8 cellular contexts compared by ENCODE assay signal in the genomic region with DNA sequence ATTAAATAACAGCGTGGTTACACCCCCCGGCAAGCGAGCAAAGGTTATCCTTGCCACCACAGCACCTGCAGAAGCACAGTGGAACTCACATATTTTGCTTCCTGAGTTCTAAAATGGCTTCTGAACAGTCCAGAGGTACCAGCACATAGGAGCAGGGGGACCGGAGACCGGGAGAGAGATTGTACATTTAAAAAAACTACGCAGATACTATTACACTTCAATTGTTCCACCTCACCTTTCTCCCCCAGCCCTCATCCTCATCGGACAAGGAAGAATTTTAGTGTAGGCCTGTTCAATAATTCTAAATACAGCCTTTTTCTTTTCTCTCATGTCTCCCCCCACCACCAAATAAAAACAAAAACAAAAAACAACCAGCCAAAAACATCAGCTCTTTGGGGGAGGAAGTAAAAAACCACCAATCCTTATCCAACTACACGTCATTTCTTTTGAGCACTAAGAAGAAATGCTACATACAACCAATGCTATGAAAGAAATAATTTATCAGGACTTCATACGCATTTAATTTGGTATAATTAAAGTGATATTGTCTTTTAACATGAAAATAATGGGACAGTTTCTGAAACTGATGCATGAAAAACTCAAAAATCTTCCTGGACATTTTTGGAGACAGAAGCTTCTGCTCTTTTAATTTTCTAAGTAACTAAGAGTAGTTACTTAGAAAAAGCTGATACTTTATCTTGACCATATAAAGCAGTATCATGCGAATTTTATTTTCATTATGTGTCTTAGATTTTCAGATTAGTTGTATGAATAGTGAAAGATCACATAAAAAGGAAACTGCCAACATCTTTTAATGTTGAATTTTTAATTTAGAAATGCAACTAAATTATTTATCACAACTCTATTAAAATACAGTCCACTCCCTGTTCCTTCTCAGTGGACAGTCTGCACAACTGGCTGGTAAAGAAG. TPM values are rescaled to one million over a fixed set of nuclear protein-coding genes. Genes with fewer than 3 reads are reported as not detected.
DNase-seq lines count a peak whose midpoint lies in the region; ATAC-seq and TF ChIP-seq lines count a peak whose summit lies in the region.

No MANE protein-coding gene starts in this region.

- TF ChIP-seq RAD21 in HCT116 (IDR thresholded peaks at IDR 0.05; ENCODE audit: low read depth): no peak

- DNase-seq in BJ (ENCODE audit: low read depth) (no peak), HCT116 (ENCODE audit: low read depth, low spot score) (no peak), PC-3 (peak; percentile 63), mucosa of descending colon (peak in 2 of 3 donors; percentile 49 to 55), T-helper 9 cell (no peak)
- DNase-seq in activated effector memory CD4-positive, alpha-beta T cell treated with Interleukin-2 at 50 U/mL for 16 hours: no peak

- RAD21 ChIA-PET in HCT116 (lab: Charles Lee; ENCODE audit: low non-redundant PET in 1 of 2, low total read pairs in 2 of 2, uncharacterized antibody in 2 of 2, unreplicated experiment in 2 of 2): no interaction called here

- no peaks in the 10 kb centered on the region for H3K79me2 ChIP-seq in HCT116 (ENCODE audit: insufficient read depth, low read length)
- H3K79me2 ChIP-seq in PC-3 (ENCODE audit: low read length): peaks cover 77% of the 10 kb centered on the region

- intact Hi-C loops in HCT116 (cut with micrococcal nuclease): no loop called here
- intact Hi-C loops in PC-3 (cut with micrococcal nuclease): loop anchor here (2.0 kb wide), 1 partner anchor 210 kb away; no protein-coding TSS in a partner anchor
- intact Hi-C loops in mucosa of descending colon (cut with DNase I, micrococcal nuclease): no loop called here

- no peak overlapping the region for H3K27ac ChIP-seq in HCT116 (ENCODE audit: low read depth, low read length)
- H3K27ac ChIP-seq in PC-3 (ENCODE audit: low read length): peak overlapping the region; percentile 49
- peak overlapping the region; percentile 73 for H3K27ac ChIP-seq in cingulate gyrus (ENCODE audit: low read depth, low read length)

- H3K9me3 ChIP-seq in HCT116 (ENCODE audit: control insufficient read depth in 1 of 2, insufficient read depth in 1 of 2, low read depth in 1 of 2, low read length in 2 of 2): no peaks in the 10 kb centered on the region
- H3K9me3 ChIP-seq in PC-3 (ENCODE audit: low read length): no peaks in the 10 kb centered on the region
- no peaks in the 10 kb centered on the region for H3K9me3 ChIP-seq in mucosa of descending colon

- H3K36me3 ChIP-seq in BJ (ENCODE audit: control insufficient read depth, insufficient read depth, low read length) (no peaks in the 10 kb centered on the region), HCT116 (ENCODE audit: control insufficient read depth in 1 of 2, insufficient read depth in 2 of 2, low read length in 2 of 2) (no peaks in the 10 kb centered on the region), PC-3 (ENCODE audit: low read depth, low read length) (no peaks in the 10 kb centered on the region), mucosa of descending colon (ENCODE audit: low read depth) (no peaks in the 10 kb centered on the region)

- H3K27me3 ChIP-seq in BJ (ENCODE audit: control insufficient read depth, insufficient read depth, low read length): no peaks in the 10 kb centered on the region
- H3K27me3 ChIP-seq in HCT116 (ENCODE audit: insufficient read depth, low read length): no peaks in the 10 kb centered on the region
- no peaks in the 10 kb centered on the region for H3K27me3 ChIP-seq in PC-3 (ENCODE audit: low read length)

- H3K9me2 ChIP-seq in HCT116 (ENCODE audit: insufficient read depth) (no peaks in the 10 kb centered on the region), PC-3 (replicated peaks; ENCODE audit: low read length) (no peaks in the 10 kb centered on the region)

- CTCF ChIA-PET in BJ (lab: Yijun Ruan, JAX) (interaction anchor here (0.6 to 2.3 kb wide), 3 partner anchors 10 to 84 kb away, joined by 3 to 5 read pairs (median 3); a partner anchor contains a TSS), HCT116 (lab: Charles Lee) (no interaction called here), PC-3 (lab: Charles Lee) (no interaction called here)

- POLR2A ChIA-PET in BJ (lab: Charles Lee) (interaction anchor here (0.6 kb wide), 1 partner anchor 8 kb away, joined by 3 read pairs; no protein-coding TSS in a partner anchor), HCT116 (lab: Charles Lee) (interaction anchor here (1.0 kb wide), 1 partner anchor 9 kb away, joined by 4 read pairs; a partner anchor contains a TSS), PC-3 (lab: Charles Lee; ENCODE audit: unreplicated experiment) (interaction anchor here (2.0 kb wide), 1 partner anchor 10 kb away, joined by 9 read pairs; a partner anchor contains a TSS)

- TF ChIP-seq POLR2A in HCT116 (IDR thresholded peaks at IDR 0.05; ENCODE audit: borderline replicate concordance, extremely low read depth, insufficient read depth, insufficient read length): no peak

- H4K20me1 ChIP-seq in HCT116 (ENCODE audit: insufficient read depth) (no peaks in the 10 kb centered on the region), PC-3 (ENCODE audit: low read length) (no peaks in the 10 kb centered on the region)

- peak overlapping the region; percentile 80 for H3K4me2 ChIP-seq in HCT116 (ENCODE audit: low read length)
- peak overlapping the region; percentile 84 for H3K4me2 ChIP-seq in PC-3 (ENCODE audit: low read length)

- ATAC-seq in HCT116: peak; percentile 42
- ATAC-seq in PC-3: peak; percentile 34
- peak; percentile 60 for ATAC-seq in mucosa of descending colon
- ATAC-seq in HG02870 (IDR thresholded peaks at IDR 0.05; ENCODE audit: unreplicated experiment): no peak

- H3K9ac ChIP-seq in HCT116 (ENCODE audit: low read length): peak overlapping the region; percentile 65
- peak overlapping the region; percentile 87 for H3K9ac ChIP-seq in PC-3 (ENCODE audit: low read length)

- TF ChIP-seq CTCF in BJ (IDR thresholded peaks at IDR 0.05; ENCODE audit: insufficient read depth, low read depth, low read length) (no peak), HCT116 (IDR thresholded peaks at IDR 0.05 in 2 of 3, conservative IDR thresholded peaks at IDR 0.05 in 1 of 3; ENCODE audit: borderline replicate concordance in 1 of 3, insufficient read depth in 1 of 3, low read depth in 2 of 3, low read length in 2 of 3) (no peak), PC-3 (conservative IDR thresholded peaks at IDR 0.05; ENCODE audit: low read depth, low read length) (no peak), mucosa of descending colon (IDR thresholded peaks at IDR 0.05) (no peak)

- H2AFZ ChIP-seq in HCT116 (ENCODE audit: low read depth, low read length, poor library complexity, severe bottlenecking) (peak overlapping the region; percentile 91), PC-3 (ENCODE audit: low read length) (peak overlapping the region; percentile 85)

- H3K4me1 ChIP-seq in HCT116 (ENCODE audit: control insufficient read depth in 1 of 2, insufficient read depth in 2 of 2, low read length in 2 of 2) (peaks cover 6 to 17% of the 10 kb centered on the region in 2 experiments; a peak in 3 of 4 replicates), PC-3 (ENCODE audit: insufficient read depth, low read length) (peaks cover 36% of the 10 kb centered on the region), mucosa of descending colon (ENCODE audit: low read depth) (peaks cover 8% of the 10 kb centered on the region)

- BruUV-seq in HCT116 (replicated peaks; lab: Mats Ljungman, UMichigan): TSS peak; percentile 55
- BruUV-seq in PC-3 (replicated peaks; lab: Mats Ljungman, UMichigan): TSS peak; percentile 28

- H3F3A ChIP-seq in PC-3 (ENCODE audit: low read length, unreplicated experiment): no peaks in the 10 kb centered on the region

- H3K4me3 ChIP-seq in BJ (ENCODE audit: low read depth, low read length) (peak overlapping the region; percentile 90), HCT116 (replicated peaks in 1 of 2; ENCODE audit: low read depth in 1 of 2, low read length in 2 of 2) (peak overlapping the region; percentile 54 to 65), PC-3 (ENCODE audit: low read length) (peak overlapping the region; percentile 85), mucosa of descending colon (no peak overlapping the region)

TF ChIP-seq in HCT116, 20 proteins besides CTCF, POLR2A, EP300 and RAD21:
- TF ChIP-seq SIN3A (IDR thresholded peaks at IDR 0.05; ENCODE audit: low read depth): no peak
- TF ChIP-seq EZH2 (IDR thresholded peaks at IDR 0.05): no peak
- TF ChIP-seq, protein P1, sequence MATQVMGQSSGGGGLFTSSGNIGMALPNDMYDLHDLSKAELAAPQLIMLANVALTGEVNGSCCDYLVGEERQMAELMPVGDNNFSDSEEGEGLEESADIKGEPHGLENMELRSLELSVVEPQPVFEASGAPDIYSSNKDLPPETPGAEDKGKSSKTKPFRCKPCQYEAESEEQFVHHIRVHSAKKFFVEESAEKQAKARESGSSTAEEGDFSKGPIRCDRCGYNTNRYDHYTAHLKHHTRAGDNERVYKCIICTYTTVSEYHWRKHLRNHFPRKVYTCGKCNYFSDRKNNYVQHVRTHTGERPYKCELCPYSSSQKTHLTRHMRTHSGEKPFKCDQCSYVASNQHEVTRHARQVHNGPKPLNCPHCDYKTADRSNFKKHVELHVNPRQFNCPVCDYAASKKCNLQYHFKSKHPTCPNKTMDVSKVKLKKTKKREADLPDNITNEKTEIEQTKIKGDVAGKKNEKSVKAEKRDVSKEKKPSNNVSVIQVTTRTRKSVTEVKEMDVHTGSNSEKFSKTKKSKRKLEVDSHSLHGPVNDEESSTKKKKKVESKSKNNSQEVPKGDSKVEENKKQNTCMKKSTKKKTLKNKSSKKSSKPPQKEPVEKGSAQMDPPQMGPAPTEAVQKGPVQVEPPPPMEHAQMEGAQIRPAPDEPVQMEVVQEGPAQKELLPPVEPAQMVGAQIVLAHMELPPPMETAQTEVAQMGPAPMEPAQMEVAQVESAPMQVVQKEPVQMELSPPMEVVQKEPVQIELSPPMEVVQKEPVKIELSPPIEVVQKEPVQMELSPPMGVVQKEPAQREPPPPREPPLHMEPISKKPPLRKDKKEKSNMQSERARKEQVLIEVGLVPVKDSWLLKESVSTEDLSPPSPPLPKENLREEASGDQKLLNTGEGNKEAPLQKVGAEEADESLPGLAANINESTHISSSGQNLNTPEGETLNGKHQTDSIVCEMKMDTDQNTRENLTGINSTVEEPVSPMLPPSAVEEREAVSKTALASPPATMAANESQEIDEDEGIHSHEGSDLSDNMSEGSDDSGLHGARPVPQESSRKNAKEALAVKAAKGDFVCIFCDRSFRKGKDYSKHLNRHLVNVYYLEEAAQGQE (IDR thresholded peaks at IDR 0.05; ENCODE audit: low read depth): no peak
- TF ChIP-seq SP1 (IDR thresholded peaks at IDR 0.05; ENCODE audit: low read depth): no peak

RNA-seq across cellular contexts. Expression of a gene that starts 9.1 kb away (rescaled TPM):
- 21.3 and 24.6 TPM in 2 replicates for polyA plus RNA-seq in BJ (2011; rRNA removed)
- 11.6 and 12.5 TPM in 2 replicates for polyA minus RNA-seq in BJ (2011; rRNA and poly(A)+ RNA removed)
- 9.4 TPM for total RNA-seq in HCT116 (2021; ENCODE audit: unreplicated experiment)
- 5.2 and 8.0 TPM in 2 replicates for polyA plus RNA-seq in HCT116 (2012)
- total RNA-seq in PC-3 (2014; rRNA removed): 49.2 and 60.0 TPM in 2 replicates
- 10 to 100 TPM in 2 of 3 donors, 1 to 10 TPM in 1; 4.4 to 20.7 (median 14.8) TPM for total RNA-seq in mucosa of descending colon

RNA-seq across cellular contexts. Expression of a gene that starts 19.1 kb away (rescaled TPM):
- 15.5 and 28.6 TPM in 2 replicates for polyA plus RNA-seq in BJ (2011; rRNA removed)
- 23.0 and 23.6 TPM in 2 replicates for polyA minus RNA-seq in BJ (2011; rRNA and poly(A)+ RNA removed)
- 73.2 TPM for total RNA-seq in HCT116 (2021; ENCODE audit: unreplicated experiment)
- 54.9 and 67.3 TPM in 2 replicates for polyA plus RNA-seq in HCT116 (2012)
- 12.7 and 14.7 TPM in 2 replicates for total RNA-seq in PC-3 (2014; rRNA removed)
- 10 to 100 TPM; 48.6 to 70.9 (median 57.7) TPM for total RNA-seq in mucosa of descending colon

Comparison
In these comparisons a context has a peak if more than half of its experiments do, and no peak if none do; other contexts are left out.
1. DNase-seq: peak in PC-3 (single experiment) and mucosa of descending colon (2 of 3); none in BJ (single experiment), HCT116 (single experiment), T-helper 9 cell (single experiment) and activated effector memory CD4-positive, alpha-beta T cell treated with Interleukin-2 at 50 U/mL for 16 hours (single experiment).